16 cellular contexts compared by ENCODE assay signal in genomic region chr11:75596914-75597313, GRCh38.
"Had no signal": no experiment of that assay in that cellular context is flagged by ENCODE, and none has a peak within 500 bp of the region (broad histone marks: within the 10 kb centered on the region; RNA-seq: fewer than 3 reads in every experiment).

No MANE protein-coding gene starts in this region.

- H3K9me3 ChIP-seq: colonic mucosa, esophagus squamous epithelium, gastrocnemius medialis, heart right ventricle, left lung, lower lobe of right lung, mucosa of descending colon had no signal

- H3K27me3 ChIP-seq: colonic mucosa, gastrocnemius medialis, heart right ventricle, left lung had no signal

- H3K36me3 ChIP-seq: colonic mucosa, esophagus squamous epithelium, gastrocnemius medialis, heart right ventricle, left lung, lower lobe of right lung had no signal

- H3K4me3 ChIP-seq: colonic mucosa, esophagus squamous epithelium, gastrocnemius medialis, heart right ventricle, left lung, lower lobe of right lung, mucosa of descending colon had no signal

- H3K4me1 ChIP-seq: colonic mucosa, esophagus squamous epithelium, gastrocnemius medialis, heart right ventricle, left lung had no signal

- DNase-seq: colonic mucosa; cortex of kidney; effector CD8-positive, alpha-beta T cell; effector memory CD8-positive, alpha-beta T cell; esophagus squamous epithelium; foreskin melanocyte; gastrocnemius medialis; heart right ventricle; hippocampal formation; left cardiac atrium; left ventricle myocardium superior; lower lobe of right lung; naive B cell had no signal

- H3K27ac ChIP-seq: colonic mucosa, epithelial cell of prostate, esophagus squamous epithelium, gastrocnemius medialis, heart right ventricle, left lung, lower lobe of right lung had no signal
